ENCODE assay signal across 8 cellular contexts in the genomic region with DNA sequence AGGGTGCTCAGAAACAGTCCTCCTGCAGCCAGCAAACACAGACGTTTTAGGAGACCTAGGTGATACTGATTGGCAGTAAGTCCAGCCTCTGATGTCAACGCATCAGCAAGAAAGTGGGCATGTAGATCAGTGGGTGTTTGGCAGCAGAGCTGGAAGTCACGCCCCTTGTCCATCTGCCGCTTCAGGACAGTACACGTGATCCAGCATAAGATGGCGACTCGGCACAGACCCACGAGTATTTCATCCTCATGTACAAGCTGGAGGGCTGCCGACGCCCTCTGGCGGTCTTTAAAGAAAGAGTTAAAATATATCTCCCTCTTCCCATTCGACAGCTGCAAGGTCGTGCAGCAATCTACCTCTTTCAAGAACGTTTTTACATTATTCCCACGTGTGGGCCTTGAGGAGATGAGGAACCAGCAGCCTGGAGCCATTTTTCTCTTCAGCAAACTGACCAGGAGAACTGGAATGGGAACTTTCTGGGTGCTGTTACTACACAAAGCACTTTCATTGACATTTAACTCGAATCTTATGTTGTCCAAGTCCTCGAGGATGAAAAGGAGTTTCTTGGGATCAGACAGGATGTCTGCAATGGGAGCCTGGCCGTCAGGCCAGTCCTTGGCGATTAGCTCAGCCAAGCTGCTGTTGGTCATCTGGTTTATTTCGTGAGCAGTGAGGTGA. TPM values are rescaled to one million over a fixed set of nuclear protein-coding genes. Genes with fewer than 3 reads are reported as not detected.
DNase-seq lines count a peak whose midpoint lies in the region; ATAC-seq lines count a peak whose summit lies in the region.

No MANE protein-coding gene starts in this region.

- peak; percentile 64 for ATAC-seq in HG03354 (IDR thresholded peaks at IDR 0.05; ENCODE audit: poor library complexity, severe bottlenecking, unreplicated experiment)
- ATAC-seq in left ventricle myocardium superior: no peak
- no peak for ATAC-seq in GM18498 (IDR thresholded peaks at IDR 0.05; ENCODE audit: unreplicated experiment)

- DNase-seq in DMS153 treated with DMSO at 0.1 percent for 48 hours (lab: John Stamatoyannopoulos, UW; ENCODE audit: unreplicated experiment): peak; percentile 87
- peak; percentile 78 to 94 for DNase-seq in NCI-H446 (lab: John Stamatoyannopoulos, UW)
- DNase-seq in activated CD4-positive, alpha-beta T cell treated with anti-CD3 and anti-CD28 coated beads, Interleukin-2, amount 50 U/mL, for 48 hours: peak; percentile 39 to 50
- DNase-seq in left ventricle myocardium superior: peak; percentile 34
- DNase-seq in stimulated activated CD4-positive, alpha-beta T cell treated with anti-CD3 and anti-CD28 coated beads, Interleukin-1b, Interleukin-23, amount 100 ng/mL, for 48 hours: peak; percentile 66
- DNase-seq in HPDE6-E6E7 (ENCODE audit: extremely low spot score): no peak

- intact Hi-C loops in left ventricle myocardium superior (cut with micrococcal nuclease): no loop called here

RNA-seq across cellular contexts. Expression of a gene that starts 22.3 kb away (rescaled TPM):
- total RNA-seq in left ventricle myocardium superior: not detected

RNA-seq across cellular contexts. Expression of a gene that starts 26.8 kb away (rescaled TPM):
- not detected for total RNA-seq in left ventricle myocardium superior

RNA-seq across cellular contexts. Expression of a gene that starts 40.6 kb away (rescaled TPM):
- not detected for total RNA-seq in left ventricle myocardium superior

RNA-seq across cellular contexts. Expression of a gene that starts 50.6 kb away (rescaled TPM):
- not detected for total RNA-seq in left ventricle myocardium superior
